ENCODE assay signal across 7 cellular contexts in the genomic region with DNA sequence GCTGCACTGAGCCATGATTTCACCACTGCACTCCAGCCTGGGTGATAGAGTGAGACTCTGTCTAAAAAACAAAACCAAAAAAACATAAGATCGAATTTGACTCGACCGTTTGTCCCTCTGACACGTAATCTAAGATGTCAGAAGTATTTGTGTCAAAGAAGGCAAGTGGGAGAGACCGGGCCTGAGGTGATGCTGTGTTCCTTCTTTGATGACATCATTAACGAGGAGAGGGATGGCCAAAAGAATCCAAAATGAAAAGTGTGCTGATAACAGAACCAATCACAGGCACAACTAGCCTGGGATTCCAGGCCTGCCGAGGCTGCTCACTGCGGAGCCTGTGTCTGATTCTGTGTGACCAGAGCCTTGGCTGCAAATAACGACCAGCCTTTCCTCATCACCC. TPM values are rescaled to one million over a fixed set of nuclear protein-coding genes. Genes with fewer than 3 reads are reported as not detected.
"Had no signal": no experiment of that assay in that cellular context is flagged by ENCODE, and none has a peak within 500 bp of the region (broad histone marks: within the 10 kb centered on the region; RNA-seq: fewer than 3 reads in every experiment).

No MANE protein-coding gene starts in this region.

RNA-seq across cellular contexts. Expression of gene DPP6, which starts 52.9 kb away (rescaled TPM):
- total RNA-seq: OCI-LY7, PC-3, PC-9, SJCRH30, SJSA1, T-cell had no signal
- polyA plus RNA-seq: SK-N-SH had no signal
